22 cellular contexts compared by ENCODE assay signal in genomic region chr17:57532556-57532955, GRCh38.
DNase-seq lines count a peak whose midpoint lies in the region; ATAC-seq and TF ChIP-seq lines count a peak whose summit lies in the region.
"Had no signal": no experiment of that assay in that cellular context is flagged by ENCODE, and none has a peak within 500 bp of the region (broad histone marks: within the 10 kb centered on the region; RNA-seq: fewer than 3 reads in every experiment).

No MANE protein-coding gene starts in this region.

- no peak overlapping the region for H3K4me3 ChIP-seq in CD4-positive, CD25-positive, alpha-beta regulatory T cell (ENCODE audit: low read depth, low read length)
- H3K4me3 ChIP-seq in LNCaP clone FGC (ENCODE audit: low read depth, low read length) (no peak overlapping the region), neural progenitor cell (no peak overlapping the region)
- H3K4me3 ChIP-seq: smooth muscle cell, thoracic aorta had no signal

- H3K4me2 ChIP-seq in neural progenitor cell: no peak overlapping the region
- H3K4me2 ChIP-seq: smooth muscle cell had no signal

- no peaks in the 10 kb centered on the region for H3K27me3 ChIP-seq in CD4-positive, CD25-positive, alpha-beta regulatory T cell (ENCODE audit: control insufficient read depth, insufficient read depth, low read length)
- no peaks in the 10 kb centered on the region for H3K27me3 ChIP-seq in neural progenitor cell
- no peaks in the 10 kb centered on the region for H3K27me3 ChIP-seq in foreskin keratinocyte

- H3K4me1 Mint-ChIP-seq in CD4-positive, CD25-positive, alpha-beta regulatory T cell: peaks cover 7 to 53% (median 35%) of the 10 kb centered on the region in 4 donors
- H3K4me1 Mint-ChIP-seq in neural progenitor cell: peaks cover 45% of the 10 kb centered on the region

- H3F3A ChIP-seq in neural progenitor cell (ENCODE audit: low read depth): peaks cover 35% of the 10 kb centered on the region

- ATAC-seq in CD4-positive, CD25-positive, alpha-beta regulatory T cell (ENCODE audit: low read depth in 2 of 2): no peak
- ATAC-seq in foreskin keratinocyte: no peak
- ATAC-seq: natural killer cell treated with Interleukin-12 subunit alpha and Interleukin-12 subunit beta and Interleukin-15 and Interleukin-18, amount 100 ng/mL, for 72 hours; PC-3 had no signal

- H3K27ac Mint-ChIP-seq in CD4-positive, CD25-positive, alpha-beta regulatory T cell: peak overlapping the region in 2 of 3 donors; percentile 57 to 72
- H3K27ac Mint-ChIP-seq in neural progenitor cell: peak overlapping the region; percentile 76
- H3K27ac Mint-ChIP-seq: natural killer cell treated with Interleukin-12 subunit alpha and Interleukin-12 subunit beta and Interleukin-15 and Interleukin-18, amount 100 ng/mL, for 72 hours had no signal

- H3K4me3 Mint-ChIP-seq in CD4-positive, CD25-positive, alpha-beta regulatory T cell: no peak overlapping the region
- no peak overlapping the region for H3K4me3 Mint-ChIP-seq in neural progenitor cell
- H3K4me3 Mint-ChIP-seq: natural killer cell treated with Interleukin-12 subunit alpha and Interleukin-12 subunit beta and Interleukin-15 and Interleukin-18, amount 100 ng/mL, for 72 hours had no signal

- no peak for DNase-seq in CD4-positive, CD25-positive, alpha-beta regulatory T cell
- DNase-seq in LNCaP clone FGC (ENCODE audit: low read depth) (peak; percentile 10), caudate nucleus (lab: John Stamatoyannopoulos, UW) (no peak), neural progenitor cell (ENCODE audit: low spot score) (no peak), GM19238 (ENCODE audit: insufficient read length, low spot score) (no peak), EL (no peak), foreskin keratinocyte (no peak), NCI-H187 treated with DMSO at 0.1 percent for 48 hours (lab: John Stamatoyannopoulos, UW) (no peak)
- DNase-seq: activated CD4-positive, CD25-positive, alpha-beta regulatory T cell; Calu3; foreskin fibroblast; HCEC 1CT; hypothalamus; NCI-H2227 treated with DMSO at 0.1 percent for 48 hours; NCI-H82; PC-3; SIG-M5; stimulated activated CD8-positive, alpha-beta memory T cell treated with anti-CD3 and anti-CD28 coated beads, Interleukin-4, amount 100 ng/mL, for 48 hours had no signal

- TF ChIP-seq CTCF in LNCaP clone FGC (IDR thresholded peaks at IDR 0.05; ENCODE audit: control insufficient read depth, extremely low read depth, insufficient read depth) (no peak), neural progenitor cell (IDR thresholded peaks at IDR 0.05) (no peak), foreskin keratinocyte (conservative IDR thresholded peaks at IDR 0.05) (no peak)

- no peak overlapping the region for H2AFZ ChIP-seq in neural progenitor cell (replicated peaks)

- H3K36me3 Mint-ChIP-seq in CD4-positive, CD25-positive, alpha-beta regulatory T cell: peaks cover 27% of the 10 kb centered on the region
- peaks cover 25% of the 10 kb centered on the region for H3K36me3 Mint-ChIP-seq in neural progenitor cell
- H3K36me3 Mint-ChIP-seq: natural killer cell treated with Interleukin-12 subunit alpha and Interleukin-12 subunit beta and Interleukin-15 and Interleukin-18, amount 100 ng/mL, for 72 hours had no signal

- H3K4me1 ChIP-seq in CD4-positive, CD25-positive, alpha-beta regulatory T cell (ENCODE audit: control insufficient read depth, insufficient read depth, low read length, poor library complexity, severe bottlenecking): peaks cover 16% of the 10 kb centered on the region
- H3K4me1 ChIP-seq in neural progenitor cell (peaks cover 74% of the 10 kb centered on the region), foreskin keratinocyte (no peaks in the 10 kb centered on the region)

- no peak overlapping the region for H3K27ac ChIP-seq in CD4-positive, CD25-positive, alpha-beta regulatory T cell (ENCODE audit: insufficient read depth, low read length, poor library complexity, severe bottlenecking)
- H3K27ac ChIP-seq in caudate nucleus (ENCODE audit: low read depth, low read length) (peak overlapping the region; percentile 18), neural progenitor cell (no peak overlapping the region), foreskin keratinocyte (no peak overlapping the region)
- H3K27ac ChIP-seq: epithelial cell of prostate, thoracic aorta had no signal

- H3K79me2 ChIP-seq in neural progenitor cell (ENCODE audit: low read depth): peaks cover 80% of the 10 kb centered on the region

- H3K9ac ChIP-seq in neural progenitor cell: no peak overlapping the region

- no peaks in the 10 kb centered on the region for H3K36me3 ChIP-seq in CD4-positive, CD25-positive, alpha-beta regulatory T cell (ENCODE audit: control insufficient read depth, insufficient read depth, low read length)
- no peaks in the 10 kb centered on the region for H3K36me3 ChIP-seq in neural progenitor cell
- H3K36me3 ChIP-seq: thoracic aorta had no signal

- H3K9me3 Mint-ChIP-seq in CD4-positive, CD25-positive, alpha-beta regulatory T cell: no peaks in the 10 kb centered on the region
- H3K9me3 Mint-ChIP-seq in neural progenitor cell: no peaks in the 10 kb centered on the region
- H3K9me3 Mint-ChIP-seq: natural killer cell treated with Interleukin-12 subunit alpha and Interleukin-12 subunit beta and Interleukin-15 and Interleukin-18, amount 100 ng/mL, for 72 hours had no signal

- H4K20me1 ChIP-seq in neural progenitor cell (ENCODE audit: low read depth): peaks cover 56% of the 10 kb centered on the region

- H3K27me3 Mint-ChIP-seq in CD4-positive, CD25-positive, alpha-beta regulatory T cell: no peaks in the 10 kb centered on the region
- H3K27me3 Mint-ChIP-seq in neural progenitor cell (ENCODE audit: insufficient read depth, low read depth): peaks cover 6% of the 10 kb centered on the region
- H3K27me3 Mint-ChIP-seq: natural killer cell treated with Interleukin-12 subunit alpha and Interleukin-12 subunit beta and Interleukin-15 and Interleukin-18, amount 100 ng/mL, for 72 hours had no signal

- no peaks in the 10 kb centered on the region for H3K9me3 ChIP-seq in CD4-positive, CD25-positive, alpha-beta regulatory T cell (ENCODE audit: control insufficient read depth in 2 of 2, low read length in 2 of 2)
- no peaks in the 10 kb centered on the region for H3K9me3 ChIP-seq in neural progenitor cell (ENCODE audit: low read depth)
- H3K9me3 ChIP-seq: thoracic aorta had no signal
